7 cellular contexts compared by ENCODE assay signal in the genomic region with DNA sequence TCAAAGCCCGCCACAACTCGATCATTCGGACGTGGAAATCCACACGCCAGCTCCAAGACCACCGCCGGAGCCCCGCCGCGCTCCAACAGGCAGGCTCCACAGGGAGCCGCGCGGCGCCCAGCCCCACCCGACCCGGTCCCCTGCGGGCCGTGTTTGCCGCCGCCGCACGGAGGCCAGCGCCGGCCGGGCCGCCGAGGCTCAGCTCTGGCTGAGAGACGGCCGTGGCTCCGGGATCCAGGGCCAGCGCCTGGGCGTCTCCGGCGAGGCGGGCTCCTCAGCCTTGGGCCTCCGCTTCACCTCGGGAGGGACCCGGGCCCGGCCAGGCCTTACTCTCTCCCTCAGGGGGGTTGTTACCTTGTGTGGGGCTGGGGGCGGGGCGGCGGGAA. TPM values are rescaled to one million over a fixed set of nuclear protein-coding genes. Genes with fewer than 3 reads are reported as not detected.
A peak's percentile ranks its signal among the peaks of the same experiment; 100 is the strongest.
DNase-seq lines count a peak whose midpoint lies in the region; ATAC-seq lines count a peak whose summit lies in the region.

No MANE protein-coding gene starts in this region.

- H3K4me1 ChIP-seq in GM23248 (ENCODE audit: insufficient read depth), result peaks cover 50% of the 10 kb centered on the region
- peaks cover 15% of the 10 kb centered on the region for H3K4me1 ChIP-seq in mesodermal cell (ENCODE audit: control insufficient read depth, insufficient read depth, low read length, poor library complexity, severe bottlenecking)
- peaks cover 3 to 5% of the 10 kb centered on the region in 2 donors for H3K4me1 ChIP-seq in aorta (ENCODE audit: control insufficient read depth in 1 of 2, insufficient read depth in 2 of 2, low read length in 2 of 2)

- H4K20me1 ChIP-seq in GM23248 (ENCODE audit: insufficient read depth), result no peaks in the 10 kb centered on the region; the same call in none of the 2 replicates

- WGBS in GM23248 (ENCODE audit: low coverage in 1 of 2, low lambda C conversion rate in 2 of 2, missing lambda C conversion rate in 2 of 2), 2 experiments, result 1% methylated on average over 31 to 33 of the region's 42 CpGs
- 0 to 1% methylated on average over 25 to 34 of the region's 42 CpGs for WGBS in mesodermal cell (ENCODE audit: insufficient coverage in 2 of 2), 2 experiments
- WGBS in aorta, 2 donors, result 1% methylated on average over 38 to 42 of the region's 42 CpGs

- peak overlapping the region; percentile 68 for H2AFZ ChIP-seq in GM23248

- H3K9ac ChIP-seq in GM23248, result peak overlapping the region; percentile 93

- H3K27ac ChIP-seq in GM23248 (peak overlapping the region; percentile 84), cingulate gyrus (ENCODE audit: low read depth, low read length) (peak overlapping the region; percentile 69), mesodermal cell (ENCODE audit: low read depth, low read length, severe bottlenecking) (peak overlapping the region; percentile 97), aorta (ENCODE audit: low read depth in 1 of 2, low read length in 2 of 2) (peak overlapping the region; percentile 82 to 87)

- DNase-seq in GM23248, result peak; percentile 75
- peak; percentile 19 for DNase-seq in M059J (ENCODE audit: low read depth)
- DNase-seq in aorta, result peak in 1 of 2 donors; percentile 49
- no peak for DNase-seq in NCI-H1436 (lab: John Stamatoyannopoulos, UW)

- H3F3A ChIP-seq in GM23248 (ENCODE audit: insufficient read depth), result peaks cover 7% of the 10 kb centered on the region

- in situ Hi-C loops in GM23248 (cut with MboI), result loop anchor here (25.0 kb wide), 1 partner anchor 583 kb away; no protein-coding TSS in a partner anchor

- H3K9me3 ChIP-seq in GM23248 (ENCODE audit: low read depth), result no peaks in the 10 kb centered on the region
- H3K9me3 ChIP-seq in mesodermal cell (ENCODE audit: control insufficient read depth, low read length), result no peaks in the 10 kb centered on the region
- no peaks in the 10 kb centered on the region for H3K9me3 ChIP-seq in aorta (ENCODE audit: control insufficient read depth, low read length)

- ATAC-seq in GM18498 (IDR thresholded peaks at IDR 0.05; ENCODE audit: unreplicated experiment), result peak; percentile 52
- ATAC-seq in aorta (ENCODE audit: low FRiP score), result peak; percentile 84

- peak overlapping the region; percentile 90 for H3K4me3 ChIP-seq in GM23248
- H3K4me3 ChIP-seq in mesodermal cell (ENCODE audit: extremely low read depth, insufficient read depth, low read length, poor library complexity, severe bottlenecking), result peak overlapping the region; percentile 78
- H3K4me3 ChIP-seq in aorta (ENCODE audit: low read length in 2 of 2), result peak overlapping the region; percentile 93 to 99

- peaks cover 53% of the 10 kb centered on the region for H3K79me2 ChIP-seq in GM23248 (ENCODE audit: insufficient read depth)

- H3K9me2 ChIP-seq in GM23248 (ENCODE audit: insufficient read depth), result no peaks in the 10 kb centered on the region

- H3K27me3 ChIP-seq in GM23248 (replicated peaks; ENCODE audit: insufficient read depth) (no peaks in the 10 kb centered on the region), aorta (ENCODE audit: control insufficient read depth in 1 of 2, insufficient read depth in 2 of 2, low read length in 1 of 2) (no peaks in the 10 kb centered on the region)

- peak overlapping the region; percentile 96 for H3K4me2 ChIP-seq in GM23248 (ENCODE audit: unreplicated experiment)

- intact Hi-C loops in aorta (cut with DNase I), result no loop called here

- peaks cover 39% of the 10 kb centered on the region for H3K36me3 ChIP-seq in GM23248 (ENCODE audit: low read depth)
- peaks cover 34% of the 10 kb centered on the region for H3K36me3 ChIP-seq in mesodermal cell (ENCODE audit: control insufficient read depth, insufficient read depth, low read length)
- H3K36me3 ChIP-seq in aorta (ENCODE audit: control insufficient read depth in 1 of 2, insufficient read depth in 2 of 2, low read length in 1 of 2), result peaks cover 2 to 3% of the 10 kb centered on the region in 2 donors

RNA-seq across cellular contexts. Expression of gene SMNDC1, which starts 0.3 kb away (rescaled TPM):
- 5.1 and 5.3 TPM in 2 replicates for total RNA-seq in GM23248 (2014; rRNA removed; shearing (Covaris generic))
- 21.6 and 24.2 TPM in 2 replicates for polyA plus RNA-seq in GM23248 (2016; fragmentation: Nextera tagmentation; extraction: Ambion mirVana)
- 8.4 and 13.3 TPM in 2 replicates for total RNA-seq in M059J (2014; rRNA removed; shearing (Covaris generic))
- 33.7 TPM for polyA plus RNA-seq in mesodermal cell (2013, experiment 1 of 2)
- polyA plus RNA-seq in mesodermal cell (2013, experiment 2 of 2), result 34.4 TPM
- total RNA-seq in aorta, result 10 to 100 TPM; 31.9 to 34.2 TPM
- 10 to 100 TPM; 18.2 to 19.0 TPM for polyA plus RNA-seq in aorta
